12 cellular contexts compared by ENCODE assay signal in the genomic region with DNA sequence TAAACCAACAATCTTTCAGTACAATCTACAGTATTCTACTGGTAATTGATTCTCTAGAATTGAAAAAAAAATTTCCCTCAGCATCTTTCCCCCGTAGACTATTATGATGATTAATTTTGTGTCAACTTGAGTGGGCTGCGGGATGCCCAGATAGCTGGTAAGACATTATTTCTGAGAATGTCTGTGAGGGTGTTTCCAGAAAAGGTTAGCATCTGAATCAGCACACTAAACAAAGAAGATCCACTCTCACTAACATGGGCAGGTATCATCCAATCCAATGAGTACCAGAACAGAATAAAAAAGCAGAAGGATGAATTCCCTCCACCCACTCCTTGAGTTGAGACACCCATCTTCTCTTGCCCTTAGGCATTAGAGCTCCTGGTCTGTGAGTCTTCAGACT.
"Had no signal": no experiment of that assay in that cellular context is flagged by ENCODE, and none has a peak within 500 bp of the region (broad histone marks: within the 10 kb centered on the region; RNA-seq: fewer than 3 reads in every experiment).

No MANE protein-coding gene starts in this region.

- H3K9me3 Mint-ChIP-seq: WTC11 had no signal

- H3K27me3 ChIP-seq: brain microvascular endothelial cell, dorsolateral prefrontal cortex, sigmoid colon, thyroid gland had no signal

- H3K4me1 Mint-ChIP-seq: WTC11 had no signal

- H3K36me3 ChIP-seq: brain microvascular endothelial cell, thyroid gland had no signal

- H3K4me3 Mint-ChIP-seq: WTC11 had no signal

- H3K4me3 ChIP-seq: dorsolateral prefrontal cortex, sigmoid colon, thyroid gland had no signal

- H3K27ac Mint-ChIP-seq: activated naive CD4-positive, alpha-beta T cell treated with anti-CD3 and anti-CD28 coated beads, Interleukin-2, amount 50 U/mL, for 72 hours; WTC11 had no signal

- H3K27ac ChIP-seq: brain microvascular endothelial cell, dorsolateral prefrontal cortex, sigmoid colon, thyroid gland had no signal

- ATAC-seq: esophagus mucosa, SK-N-SH treated with all-trans-retinoic acid at 6 μM for 48 hours, WTC11 had no signal

- DNase-seq: brain microvascular endothelial cell, dorsolateral prefrontal cortex, hippocampal formation, kidney glomerular epithelial cell, mesendoderm, SHP77, sigmoid colon, thyroid gland had no signal

- H3K9me3 ChIP-seq: thyroid gland had no signal

- H3K36me3 Mint-ChIP-seq: WTC11 had no signal

- H3K4me1 ChIP-seq: sigmoid colon, thyroid gland had no signal
